Comparison of ENCODE assay signal across 17 cellular contexts in genomic region chr19:46191356-46191755, GRCh38. TPM values are rescaled to one million over a fixed set of nuclear protein-coding genes. Genes with fewer than 3 reads are reported as not detected.
DNase-seq lines count a peak whose midpoint lies in the region; ATAC-seq, FAIRE-seq and TF ChIP-seq lines count a peak whose summit lies in the region.
"Had no signal": no experiment of that assay in that cellular context is flagged by ENCODE, and none has a peak within 500 bp of the region (broad histone marks: within the 10 kb centered on the region; RNA-seq: fewer than 3 reads in every experiment).

No MANE protein-coding gene starts in this region.

- no peak overlapping the region for H2BK5ac ChIP-seq in H1 (ENCODE audit: low read depth, low read length)

- no peaks in the 10 kb centered on the region for H3K79me1 ChIP-seq in H1 (ENCODE audit: low read depth, low read length)

- no peak overlapping the region for H4K8ac ChIP-seq in H1 (ENCODE audit: extremely low read depth, insufficient read depth, low read length)

- peak overlapping the region; percentile 30 for H3K56ac ChIP-seq in H1 (replicated peaks; ENCODE audit: insufficient read length, low read depth, low read length)

- H2BK12ac ChIP-seq in H1 (ENCODE audit: low read depth, low read length): no peak overlapping the region; the same call in 1 of the 2 replicates

- H3K79me2 ChIP-seq in H1 (ENCODE audit: control insufficient read depth in 1 of 2, insufficient read depth in 2 of 2, low read length in 2 of 2): no peaks in the 10 kb centered on the region

- H3K9me3 ChIP-seq in RWPE2 (ENCODE audit: severe bottlenecking) (no peaks in the 10 kb centered on the region), H1 (ENCODE audit: insufficient read depth in 2 of 2, low read depth in 1 of 2, low read length in 1 of 2) (no peaks in the 10 kb centered on the region)
- H3K9me3 ChIP-seq: BE2C, HAP-1 had no signal

- H3K23me2 ChIP-seq in H1 (ENCODE audit: low read depth, low read length): no peaks in the 10 kb centered on the region

- TF ChIP-seq RAD21 in H1 (IDR thresholded peaks at IDR 0.05 in 1 of 2, conservative IDR thresholded peaks at IDR 0.05 in 1 of 2; ENCODE audit: low read depth in 2 of 2, low read length in 2 of 2): no peak

- no peak overlapping the region for H3K4me2 ChIP-seq in H1 (ENCODE audit: insufficient read depth in 1 of 2, low read depth in 2 of 2, low read length in 2 of 2)

- no peak overlapping the region for H3K14ac ChIP-seq in H1 (ENCODE audit: insufficient read length)

- no peak overlapping the region for H2BK20ac ChIP-seq in H1 (ENCODE audit: low read length)

- WGBS in H1 (ENCODE audit: extremely low coverage in 1 of 2, insufficient coverage in 1 of 2, insufficient read length in 1 of 2, insufficient replicate concordance in 2 of 2, low coverage in 1 of 2, low lambda C conversion rate in 2 of 2, missing lambda C conversion rate in 1 of 2), 2 experiments: 72% methylated on average over 4 of the region's 4 CpGs; no CpG with 5 or more reads in 1 of the 2 experiments

- peak; percentile 28 for DNase-seq in Caki2 (ENCODE audit: low read depth)
- DNase-seq in RWPE2 (ENCODE audit: low spot score): no peak
- DNase-seq in H1 (ENCODE audit: low read depth in 1 of 2, low spot score in 2 of 2): no peak
- DNase-seq in globus pallidus (ENCODE audit: low spot score): no peak
- DNase-seq in cerebellar nuclear complex (lab: John Stamatoyannopoulos, UW): no peak
- DNase-seq in stimulated activated naive CD4-positive, alpha-beta T cell (lab: John Stamatoyannopoulos, UW): no peak
- DNase-seq: BE2C; CD8-positive, alpha-beta T cell; COR-L47; DMS53; GM23248 had no signal

- H3K9ac ChIP-seq in H1 (replicated peaks in 1 of 4; ENCODE audit: extremely low read depth in 1 of 4, low read depth in 3 of 4, low read length in 3 of 4): no peak overlapping the region
- H3K9ac ChIP-seq: GM23248 had no signal

- H3K27me3 ChIP-seq in RWPE2 (ENCODE audit: insufficient read depth, poor library complexity, severe bottlenecking): no peaks in the 10 kb centered on the region
- H3K27me3 ChIP-seq in H1 (replicated peaks in 1 of 4; ENCODE audit: control insufficient read depth in 3 of 4, extremely low read depth in 1 of 4, insufficient read depth in 3 of 4, low read length in 3 of 4): no peaks in the 10 kb centered on the region

- no peak for TF ChIP-seq EP300 in H1 (IDR thresholded peaks at IDR 0.05; ENCODE audit: borderline replicate concordance in 1 of 2, low read depth in 2 of 2, low read length in 2 of 2)

- CTCF ChIA-PET in H1 (lab: Charles Lee; ENCODE audit: partially characterized antibody): interaction anchor here (0.7 to 4.9 kb wide), 3 partner anchors 73 to 163 kb away, joined by 4 to 143 read pairs (median 5); no protein-coding TSS in a partner anchor

- H2BK120ac ChIP-seq in H1 (replicated peaks; ENCODE audit: low read depth, low read length): no peak overlapping the region

- no peak overlapping the region for H3K4ac ChIP-seq in H1 (replicated peaks; ENCODE audit: insufficient read length, low read depth, low read length)

- ATAC-seq in RWPE2 (ENCODE audit: low read depth): no peak
- ATAC-seq in HG02938 (IDR thresholded peaks at IDR 0.05; ENCODE audit: unreplicated experiment): no peak
- ATAC-seq: CD8-positive, alpha-beta T cell had no signal

- H2AK5ac ChIP-seq in H1 (ENCODE audit: low read depth, low read length): no peak overlapping the region

- H4K20me1 ChIP-seq in H1 (replicated peaks in 1 of 2; ENCODE audit: control insufficient read depth in 1 of 2, insufficient read depth in 2 of 2, low read length in 2 of 2): no peaks in the 10 kb centered on the region

- H3K36me3 ChIP-seq in RWPE2 (ENCODE audit: low read depth): no peaks in the 10 kb centered on the region
- H3K36me3 ChIP-seq in H1 (ENCODE audit: control insufficient read depth in 2 of 4, insufficient read depth in 4 of 4, low read length in 3 of 4): no peaks in the 10 kb centered on the region
- H3K36me3 ChIP-seq: BE2C, HAP-1 had no signal

- no peak for TF ChIP-seq CTCF in RWPE2 (IDR thresholded peaks at IDR 0.05; ENCODE audit: poor library complexity, severe bottlenecking)
- no peak for TF ChIP-seq CTCF in H1 (IDR thresholded peaks at IDR 0.05; ENCODE audit: control extremely low read depth in 1 of 3, insufficient read depth in 1 of 3, low read depth in 1 of 3, low read length in 3 of 3)

- POLR2A ChIA-PET in H1 (lab: Charles Lee; ENCODE audit: partially characterized antibody): interaction anchor here (0.9 to 1.0 kb wide), 2 partner anchors 17 to 113 kb away, joined by 3 read pairs; no protein-coding TSS in a partner anchor

- no peak overlapping the region for H3K18ac ChIP-seq in H1 (ENCODE audit: extremely low read depth, low read length)

- H3K4me1 ChIP-seq in RWPE2 (ENCODE audit: insufficient read depth, poor library complexity, severe bottlenecking): peaks cover 22% of the 10 kb centered on the region
- no peaks in the 10 kb centered on the region for H3K4me1 ChIP-seq in H1 (replicated peaks in 1 of 4; ENCODE audit: control insufficient read depth in 3 of 4, insufficient read depth in 4 of 4, low read length in 3 of 4)
- H3K4me1 ChIP-seq: HAP-1 had no signal

- TF ChIP-seq POLR2A in H1 (IDR thresholded peaks at IDR 0.05; ENCODE audit: control extremely low read depth in 1 of 2, low read depth in 2 of 2, low read length in 2 of 2): no peak

- H3K27ac ChIP-seq in RWPE2 (ENCODE audit: poor library complexity, severe bottlenecking): peak overlapping the region; percentile 55
- no peak overlapping the region for H3K27ac ChIP-seq in H1 (ENCODE audit: low read depth, low read length)
- H3K27ac ChIP-seq: C4-2B, GM23248 had no signal

- H2AFZ ChIP-seq in H1 (ENCODE audit: low read length): peak overlapping the region; percentile 17; the same call in 1 of the 2 replicates
- H2AFZ ChIP-seq: GM23248 had no signal

- H3K4me3 ChIP-seq in RWPE2 (ENCODE audit: severe bottlenecking) (no peak overlapping the region), H1 (ENCODE audit: extremely low read depth in 1 of 4, insufficient read depth in 2 of 4, low read depth in 3 of 4, low read length in 4 of 4) (no peak overlapping the region)
- H3K4me3 ChIP-seq: GM23248, HAP-1 had no signal

- no peak overlapping the region for H3K23ac ChIP-seq in H1 (ENCODE audit: insufficient read length)

- no peak overlapping the region for H4K5ac ChIP-seq in H1 (ENCODE audit: insufficient read length, low read depth, low read length)

- FAIRE-seq in H1 (lab: Jason Lieb, UNC): peak; percentile 24
- FAIRE-seq: A204.1, HTR-8/SVneo had no signal

- in situ Hi-C loops in Caki2 (cut with HindIII; ENCODE audit: low pct_unique_long_range_greater_than_20kb, low sequenced_read_pairs): no loop called here

- H4K91ac ChIP-seq in H1 (replicated peaks; ENCODE audit: insufficient read length, low read length): no peak overlapping the region

- 0 out of 2 replicates have a peak overlapping the region, but pooled peaks have one; percentile 3 for H2BK15ac ChIP-seq in H1 (ENCODE audit: low read length)

TF ChIP-seq in H1, 55 proteins besides CTCF, POLR2A, EP300 and RAD21:
- no peak for TF ChIP-seq SP4 (IDR thresholded peaks at IDR 0.05; ENCODE audit: low read length)
- TF ChIP-seq ZNF274 (IDR thresholded peaks at IDR 0.05; ENCODE audit: borderline replicate concordance, extremely low read depth, low read length): no peak
- TF ChIP-seq TEAD4 (IDR thresholded peaks at IDR 0.05; ENCODE audit: low read depth, low read length): no peak
- no peak for TF ChIP-seq CREB1 (IDR thresholded peaks at IDR 0.05)
- TF ChIP-seq TAF1 (IDR thresholded peaks at IDR 0.05; ENCODE audit: low read depth, low read length): no peak
- TF ChIP-seq BRCA1 (IDR thresholded peaks at IDR 0.05; ENCODE audit: low read depth, low read length): no peak
- TF ChIP-seq SIRT6 (IDR thresholded peaks at IDR 0.05; ENCODE audit: low read length): no peak
TF ChIP-seq in H1: peak in this region for 0.

RNA-seq across cellular contexts. Expression of gene IGFL1, which starts 38.2 kb away (rescaled TPM):
- not detected in 2 replicates for total RNA-seq in Caki2 (2014; rRNA removed; shearing (Covaris generic); ENCODE audit: low replicate concordance)
- total RNA-seq in H1 (2021; fragmentation: NEBNext Ultra II Directional; extraction: Animal tissue kit (Norgen Biotek cat#: 25700)): not detected in 2 replicates
- polyA plus RNA-seq in H1 (2011; rRNA removed): not detected in 2 replicates
- polyA plus RNA-seq in H1 (2011; cell fraction: cytosol; rRNA removed): not detected
- not detected for polyA plus RNA-seq in H1 (2011; cell fraction: nucleus; rRNA removed)
- not detected in 4 replicates for polyA plus RNA-seq in H1 (2012, experiment 1 of 2)
- polyA plus RNA-seq in H1 (2012, experiment 2 of 2): not detected
- polyA plus RNA-seq in H1 (2013, experiment 1 of 2): 0.08 TPM
- polyA plus RNA-seq in H1 (2013, experiment 2 of 2): not detected
- polyA minus RNA-seq in H1 (2011; rRNA and poly(A)+ RNA removed): not detected in 2 replicates
- polyA minus RNA-seq in H1 (2011; cell fraction: cytosol; rRNA and poly(A)+ RNA removed): not detected
- not detected for polyA minus RNA-seq in H1 (2011; cell fraction: nucleus; rRNA and poly(A)+ RNA removed)
- total RNA-seq: CD8-positive, alpha-beta T cell; GM23248 had no signal
- polyA plus RNA-seq: AG04450, GM23248 had no signal

RNA-seq across cellular contexts. Expression of gene IGFL2, which starts 43.3 kb away (rescaled TPM):
- total RNA-seq in Caki2 (2014; rRNA removed; shearing (Covaris generic); ENCODE audit: low replicate concordance): not detected in 2 replicates
- not detected in 2 replicates for total RNA-seq in H1 (2021; fragmentation: NEBNext Ultra II Directional; extraction: Animal tissue kit (Norgen Biotek cat#: 25700))
- polyA plus RNA-seq in H1 (2011; rRNA removed): not detected in 2 replicates
- not detected for polyA plus RNA-seq in H1 (2011; cell fraction: cytosol; rRNA removed)
- polyA plus RNA-seq in H1 (2011; cell fraction: nucleus; rRNA removed): not detected
- not detected in 4 replicates for polyA plus RNA-seq in H1 (2012, experiment 1 of 2)
- polyA plus RNA-seq in H1 (2012, experiment 2 of 2): not detected
- polyA plus RNA-seq in H1 (2013, experiment 1 of 2): not detected
- polyA plus RNA-seq in H1 (2013, experiment 2 of 2): not detected
- not detected in 2 replicates for polyA minus RNA-seq in H1 (2011; rRNA and poly(A)+ RNA removed)
- not detected for polyA minus RNA-seq in H1 (2011; cell fraction: cytosol; rRNA and poly(A)+ RNA removed)
- not detected for polyA minus RNA-seq in H1 (2011; cell fraction: nucleus; rRNA and poly(A)+ RNA removed)
- total RNA-seq: CD8-positive, alpha-beta T cell; GM23248 had no signal
- polyA plus RNA-seq: AG04450, GM23248 had no signal
